ENCODE assay signal across 18 cellular contexts in the genomic region with DNA sequence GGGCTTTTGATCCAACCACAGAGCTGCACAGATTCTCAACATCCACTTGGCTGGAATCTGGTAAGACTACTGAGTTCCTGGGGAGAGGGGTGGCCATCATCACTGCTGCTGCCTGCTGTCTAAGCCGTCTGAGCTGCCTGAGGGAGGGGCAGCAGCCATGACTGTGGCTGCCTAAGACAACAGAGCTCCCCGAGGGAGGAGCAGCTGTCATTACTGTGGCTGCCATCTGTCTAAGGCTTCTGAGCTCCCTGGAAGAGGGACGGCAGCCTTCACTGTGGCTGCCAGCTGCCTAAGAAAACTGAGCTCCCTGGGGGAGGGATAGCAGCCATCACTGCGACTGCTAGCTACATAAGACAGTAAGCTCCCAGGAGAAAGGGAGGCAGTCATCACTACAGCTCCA.
"Had no signal": no experiment of that assay in that cellular context is flagged by ENCODE, and none has a peak within 500 bp of the region (broad histone marks: within the 10 kb centered on the region; RNA-seq: fewer than 3 reads in every experiment).

No MANE protein-coding gene starts in this region.

- H3K9me3 ChIP-seq: ascending aorta, gastrocnemius medialis, psoas muscle, uterus had no signal

- H3K4me3 Mint-ChIP-seq: activated T-helper 17 cell treated with anti-CD3 and anti-CD28 coated beads, Interleukin-2, amount 50 U/mL, for 72 hours; effector memory CD8-positive, alpha-beta T cell; neural crest cell had no signal

- H3K4me1 Mint-ChIP-seq: activated T-helper 17 cell treated with anti-CD3 and anti-CD28 coated beads, Interleukin-2, amount 50 U/mL, for 72 hours; neural crest cell had no signal

- H3K36me3 ChIP-seq: ascending aorta, breast epithelium, gastrocnemius medialis, heart right ventricle, spleen, uterus had no signal

- DNase-seq: activated CD4-positive, alpha-beta T cell treated with anti-CD3 and anti-CD28 coated beads for 1 hour; activated CD4-positive, alpha-beta T cell treated with anti-CD3 and anti-CD28 coated beads, Interleukin-2, amount 50 U/mL, for 4 hours; activated naive CD4-positive, alpha-beta T cell treated with Interleukin-2 at 50 U/mL for 16 hours; cerebellar nuclear complex; dermis blood vessel endothelial cell; effector memory CD8-positive, alpha-beta T cell; gastrocnemius medialis; heart right ventricle; midbrain; psoas muscle; spleen; T1000; uterus had no signal

- H3K27me3 Mint-ChIP-seq: activated T-helper 17 cell treated with anti-CD3 and anti-CD28 coated beads, Interleukin-2, amount 50 U/mL, for 72 hours; effector memory CD8-positive, alpha-beta T cell had no signal

- H3K27ac Mint-ChIP-seq: activated T-helper 17 cell treated with anti-CD3 and anti-CD28 coated beads, Interleukin-2, amount 50 U/mL, for 72 hours; effector memory CD8-positive, alpha-beta T cell had no signal

- H3K27me3 ChIP-seq: ascending aorta, breast epithelium, gastrocnemius medialis, heart right ventricle, spleen, uterus had no signal

- H3K4me3 ChIP-seq: ascending aorta, breast epithelium, gastrocnemius medialis, heart right ventricle, psoas muscle, spleen, uterus had no signal

- ATAC-seq: activated T-helper 17 cell treated with anti-CD3 and anti-CD28 coated beads, Interleukin-2, amount 50 U/mL, for 72 hours; effector memory CD8-positive, alpha-beta T cell; gastrocnemius medialis; heart right ventricle; psoas muscle; sciatic nerve had no signal

- H3K4me1 ChIP-seq: ascending aorta, breast epithelium, gastrocnemius medialis, heart right ventricle, psoas muscle, spleen, uterus had no signal

- H3K27ac ChIP-seq: ascending aorta, breast epithelium, gastrocnemius medialis, heart right ventricle, psoas muscle, spleen, uterus had no signal
